Comparison of ENCODE assay signal across 8 cellular contexts in genomic region chr6:157240059-157240959, GRCh38.
DNase-seq lines count a peak whose midpoint lies in the region; ATAC-seq and TF ChIP-seq lines count a peak whose summit lies in the region.

No MANE protein-coding gene starts in this region.

- no peaks in the 10 kb centered on the region for H3K36me3 ChIP-seq in neural progenitor cell

- peaks cover 19% of the 10 kb centered on the region for H3K4me1 ChIP-seq in neural progenitor cell

- intact Hi-C loops in dorsolateral prefrontal cortex (cut with DNase I), result no loop called here

- no peak for ATAC-seq in GM21529 (IDR thresholded peaks at IDR 0.05; ENCODE audit: unreplicated experiment)
- ATAC-seq in HG03354 (IDR thresholded peaks at IDR 0.05; ENCODE audit: poor library complexity, severe bottlenecking, unreplicated experiment), result no peak

- peaks cover 38% of the 10 kb centered on the region for H3K4me1 Mint-ChIP-seq in neural progenitor cell

- no peak overlapping the region for H2AFZ ChIP-seq in neural progenitor cell (replicated peaks)

- no peak overlapping the region for H3K4me2 ChIP-seq in neural progenitor cell

- peak; percentile 86 for DNase-seq in GM03348 (ENCODE audit: low spot score)
- peak; percentile 58 to 80 for DNase-seq in NCI-H524 (lab: John Stamatoyannopoulos, UW)
- DNase-seq in dorsolateral prefrontal cortex, result peak in 6 of 10 donors; percentile 43 to 66 (median 54)
- peak; percentile 55 for DNase-seq in neural progenitor cell (ENCODE audit: low spot score)
- no peak for DNase-seq in GOT3 (lab: John Stamatoyannopoulos, UW)
- DNase-seq in T-helper 9 cell, result no peak

- H3K4me3 Mint-ChIP-seq in neural progenitor cell, result no peak overlapping the region

- H3K79me2 ChIP-seq in neural progenitor cell (ENCODE audit: low read depth), result no peaks in the 10 kb centered on the region

- peaks cover 14% of the 10 kb centered on the region for H3F3A ChIP-seq in neural progenitor cell (ENCODE audit: low read depth)

- no peaks in the 10 kb centered on the region for H3K36me3 Mint-ChIP-seq in neural progenitor cell

- no peak overlapping the region for H3K9ac ChIP-seq in neural progenitor cell

- H3K27me3 ChIP-seq in dorsolateral prefrontal cortex, result no peaks in the 10 kb centered on the region
- H3K27me3 ChIP-seq in neural progenitor cell, result peaks cover 30% of the 10 kb centered on the region

- peak overlapping the region in 45 of 59 donors; percentile 1 to 50 (median 33) for H3K4me3 ChIP-seq in dorsolateral prefrontal cortex
- no peak overlapping the region for H3K4me3 ChIP-seq in neural progenitor cell

- H3K27ac ChIP-seq in dorsolateral prefrontal cortex, result peak overlapping the region in 58 of 59 donors; percentile 9 to 88 (median 76)
- H3K27ac ChIP-seq in neural progenitor cell, result no peak overlapping the region

- peaks cover 7% of the 10 kb centered on the region for H3K9me3 Mint-ChIP-seq in neural progenitor cell

- peaks cover 28% of the 10 kb centered on the region for H3K27me3 Mint-ChIP-seq in neural progenitor cell (ENCODE audit: insufficient read depth, low read depth)

- no peaks in the 10 kb centered on the region for H3K9me3 ChIP-seq in neural progenitor cell (ENCODE audit: low read depth)

- peaks cover 3% of the 10 kb centered on the region for H4K20me1 ChIP-seq in neural progenitor cell (ENCODE audit: low read depth)

- H3K27ac Mint-ChIP-seq in neural progenitor cell, result no peak overlapping the region

- no peak for TF ChIP-seq CTCF in dorsolateral prefrontal cortex (IDR thresholded peaks at IDR 0.05 in 54 of 56, conservative IDR thresholded peaks at IDR 0.05 in 2 of 56; ENCODE audit: low read depth in 1 of 56, partially characterized antibody in 56 of 56)
- no peak for TF ChIP-seq CTCF in neural progenitor cell (IDR thresholded peaks at IDR 0.05)

Comparison
In these comparisons a context has a peak if more than half of its experiments do, and no peak if none do; other contexts are left out.
1. DNase-seq: peak in GM03348 (single experiment), NCI-H524 (2 of 2), dorsolateral prefrontal cortex (6 of 10) and neural progenitor cell (single experiment); none in GOT3 (single experiment) and T-helper 9 cell (single experiment).